Comparison of ENCODE assay signal across 8 cellular contexts in genomic region chr1:202599669-202600431, GRCh38.
DNase-seq lines count a peak whose midpoint lies in the region; ATAC-seq and TF ChIP-seq lines count a peak whose summit lies in the region.

No MANE protein-coding gene starts in this region.

- TF ChIP-seq EP300 in ovary (IDR thresholded peaks at IDR 0.05): no peak

- H3K4me1 ChIP-seq in ovary (ENCODE audit: insufficient read depth): peaks cover 1% of the 10 kb centered on the region

- no peaks in the 10 kb centered on the region for H3K27me3 ChIP-seq in ovary

- H3K4me3 ChIP-seq in WI38 (ENCODE audit: low read depth, low read length) (no peak overlapping the region), foreskin fibroblast (ENCODE audit: low read depth in 1 of 2, low read length in 2 of 2) (no peak overlapping the region), ovary (no peak overlapping the region)

- H3K27ac ChIP-seq in ovary: no peak overlapping the region

- peak; percentile 83 for TF ChIP-seq CTCF in WI38 (IDR thresholded peaks at IDR 0.05; ENCODE audit: low read depth, low read length)
- TF ChIP-seq CTCF in foreskin fibroblast (IDR thresholded peaks at IDR 0.05; ENCODE audit: low read depth, low read length): peak; percentile 86
- peak; percentile 36 to 63 (median 62) for TF ChIP-seq CTCF in ovary (IDR thresholded peaks at IDR 0.05)

- peak; percentile 46 to 62 for DNase-seq in AML-193 (lab: John Stamatoyannopoulos, UW)
- peak; percentile 41 for DNase-seq in NCI-H1694 treated with DMSO at 0.1 percent for 48 hours (lab: John Stamatoyannopoulos, UW)
- DNase-seq in foreskin fibroblast: peak; percentile 77 to 92
- DNase-seq in ovary: peak; percentile 61 to 78 (median 73)

- no peaks in the 10 kb centered on the region for H3K36me3 ChIP-seq in ovary

- ATAC-seq in GM18867 (IDR thresholded peaks at IDR 0.05; ENCODE audit: unreplicated experiment): peak; percentile 66
- ATAC-seq in HG02759 (IDR thresholded peaks at IDR 0.05; ENCODE audit: unreplicated experiment): no peak
- ATAC-seq in GM18505 (IDR thresholded peaks at IDR 0.05; ENCODE audit: unreplicated experiment): no peak

- WGBS in ovary, 3 donors: 44 to 49% (median 47%) methylated on average over 16 of the region's 16 CpGs

- intact Hi-C loops in ovary (cut with DNase I): loop anchor here (10.0 kb wide), 2 partner anchors 95 to 105 kb away; no protein-coding TSS in a partner anchor

- TF ChIP-seq POLR2A in ovary (IDR thresholded peaks at IDR 0.05) (no peak), GM18505 (IDR thresholded peaks at IDR 0.05; ENCODE audit: borderline replicate concordance, extremely low read depth, insufficient read depth, insufficient read length) (no peak)

- no peaks in the 10 kb centered on the region for H3K9me3 ChIP-seq in ovary
